Comparison of ENCODE assay signal across 8 cellular contexts in genomic region chr7:131007439-131008330, GRCh38.
A peak's percentile ranks its signal among the peaks of the same experiment; 100 is the strongest.
DNase-seq lines count a peak whose midpoint lies in the region; ATAC-seq and TF ChIP-seq lines count a peak whose summit lies in the region.

No MANE protein-coding gene starts in this region.

- no peak overlapping the region for H3K4me2 ChIP-seq in parathyroid adenoma (ENCODE audit: low read length)

- CTCF ChIA-PET in Panc1 (lab: Charles Lee) = interaction anchor here (1.0 to 1.7 kb wide), 3 partner anchors 26 to 47 kb away, joined by 4 to 6 read pairs (median 5); no protein-coding TSS in a partner anchor

- H3K4me3 ChIP-seq in Panc1 (ENCODE audit: low read depth in 2 of 2, low read length in 2 of 2) (peak overlapping the region; percentile 10 to 25; a peak in 3 of 4 replicates), parathyroid adenoma (ENCODE audit: low read depth, low read length) (no peak overlapping the region)

- POLR2A ChIA-PET in Panc1 (lab: Charles Lee) = interaction anchor here (0.5 kb wide), 1 partner anchor 119 kb away, joined by 3 read pairs; no protein-coding TSS in a partner anchor

- TF ChIP-seq CTCF in Panc1 (IDR thresholded peaks at IDR 0.05) (peak; percentile 77), parathyroid adenoma (IDR thresholded peaks at IDR 0.05) (peak; percentile 37)

- intact Hi-C loops in Panc1 (cut with micrococcal nuclease; ENCODE audit: unreplicated experiment) = loop anchor here (5.0 kb wide), 1 partner anchor 110 kb away; no protein-coding TSS in a partner anchor

- ATAC-seq in HG03354 (IDR thresholded peaks at IDR 0.05; ENCODE audit: poor library complexity, severe bottlenecking, unreplicated experiment) (peak; percentile 54), Panc1 (peak; percentile 95), GM21515 (IDR thresholded peaks at IDR 0.05; ENCODE audit: unreplicated experiment) (no peak)
- peak in 1 of 2 donors; percentile 25 for ATAC-seq in activated naive CD4-positive, alpha-beta T cell treated with anti-CD3 and anti-CD28 coated beads, Interleukin-2, amount 50 U/mL, for 72 hours

- peak; percentile 17 for TF ChIP-seq POLR2A in GM10847 (IDR thresholded peaks at IDR 0.05; ENCODE audit: extremely low read depth, insufficient read length)

- peak overlapping the region; percentile 21 for H2AFZ ChIP-seq in parathyroid adenoma

- no peak overlapping the region for H3K9ac ChIP-seq in parathyroid adenoma

- H3K79me2 ChIP-seq in parathyroid adenoma = peaks cover 27% of the 10 kb centered on the region

- H3K36me3 ChIP-seq in Panc1 (ENCODE audit: control insufficient read depth, insufficient read depth, low read length) = no peaks in the 10 kb centered on the region
- no peaks in the 10 kb centered on the region for H3K36me3 ChIP-seq in parathyroid adenoma (ENCODE audit: control insufficient read depth, insufficient read depth, low read length)

- peaks cover 0 to 19% of the 10 kb centered on the region in 2 donors for H3K9me3 Mint-ChIP-seq in activated naive CD4-positive, alpha-beta T cell treated with anti-CD3 and anti-CD28 coated beads, Interleukin-2, amount 50 U/mL, for 72 hours

- peak overlapping the region; percentile 97 to 99 for H3K27ac Mint-ChIP-seq in activated naive CD4-positive, alpha-beta T cell treated with anti-CD3 and anti-CD28 coated beads, Interleukin-2, amount 50 U/mL, for 72 hours

- H3K9me3 ChIP-seq in Panc1 (ENCODE audit: control insufficient read depth, insufficient read depth, low read depth, low read length) = peaks cover 10% of the 10 kb centered on the region; the same call in 1 of the 2 replicates
- H3K9me3 ChIP-seq in parathyroid adenoma (ENCODE audit: control insufficient read depth, low read length) = no peaks in the 10 kb centered on the region

- peaks cover 54% of the 10 kb centered on the region for H3K4me1 ChIP-seq in Panc1 (ENCODE audit: control insufficient read depth, insufficient read depth, low read length)
- H3K4me1 ChIP-seq in parathyroid adenoma = peaks cover 28% of the 10 kb centered on the region

- peak overlapping the region; percentile 95 for H3K27ac ChIP-seq in Panc1 (ENCODE audit: low read length)
- H3K27ac ChIP-seq in parathyroid adenoma = peak overlapping the region; percentile 49

- no peaks in the 10 kb centered on the region for H3K27me3 ChIP-seq in Panc1 (ENCODE audit: control insufficient read depth, insufficient read depth, low read length)
- H3K27me3 ChIP-seq in parathyroid adenoma (ENCODE audit: control insufficient read depth, insufficient read depth, low read length) = no peaks in the 10 kb centered on the region

- H3K36me3 Mint-ChIP-seq in activated naive CD4-positive, alpha-beta T cell treated with anti-CD3 and anti-CD28 coated beads, Interleukin-2, amount 50 U/mL, for 72 hours = peaks cover 7 to 41% of the 10 kb centered on the region in 2 donors

- DNase-seq in A172 (ENCODE audit: low spot score) = peak; percentile 66
- DNase-seq in Panc1 (ENCODE audit: low read depth, low spot score) = peak; percentile 88
- no peak for DNase-seq in activated naive CD4-positive, alpha-beta T cell treated with anti-CD3 and anti-CD28 coated beads, Interleukin-2, amount 50 U/mL, for 72 hours (ENCODE audit: low spot score in 2 of 2)
- peak; percentile 79 for DNase-seq in globus pallidus (ENCODE audit: low spot score)

- no TSS peak for BruUV-seq in Panc1 (replicated peaks; lab: Mats Ljungman, UMichigan)

- in situ Hi-C loops in Panc1 (cut with HindIII; ENCODE audit: low pct_unique_long_range_greater_than_20kb, low sequenced_read_pairs) = no loop called here

Comparison
In these comparisons a context has a peak if more than half of its experiments do, and no peak if none do; other contexts are left out.
1. DNase-seq: peak in A172 (single experiment), Panc1 (single experiment) and globus pallidus (single experiment); none in activated naive CD4-positive, alpha-beta T cell treated with anti-CD3 and anti-CD28 coated beads, Interleukin-2, amount 50 U/mL, for 72 hours (0 of 2).